Comparison of ENCODE assay signal across 8 cellular contexts in the genomic region with DNA sequence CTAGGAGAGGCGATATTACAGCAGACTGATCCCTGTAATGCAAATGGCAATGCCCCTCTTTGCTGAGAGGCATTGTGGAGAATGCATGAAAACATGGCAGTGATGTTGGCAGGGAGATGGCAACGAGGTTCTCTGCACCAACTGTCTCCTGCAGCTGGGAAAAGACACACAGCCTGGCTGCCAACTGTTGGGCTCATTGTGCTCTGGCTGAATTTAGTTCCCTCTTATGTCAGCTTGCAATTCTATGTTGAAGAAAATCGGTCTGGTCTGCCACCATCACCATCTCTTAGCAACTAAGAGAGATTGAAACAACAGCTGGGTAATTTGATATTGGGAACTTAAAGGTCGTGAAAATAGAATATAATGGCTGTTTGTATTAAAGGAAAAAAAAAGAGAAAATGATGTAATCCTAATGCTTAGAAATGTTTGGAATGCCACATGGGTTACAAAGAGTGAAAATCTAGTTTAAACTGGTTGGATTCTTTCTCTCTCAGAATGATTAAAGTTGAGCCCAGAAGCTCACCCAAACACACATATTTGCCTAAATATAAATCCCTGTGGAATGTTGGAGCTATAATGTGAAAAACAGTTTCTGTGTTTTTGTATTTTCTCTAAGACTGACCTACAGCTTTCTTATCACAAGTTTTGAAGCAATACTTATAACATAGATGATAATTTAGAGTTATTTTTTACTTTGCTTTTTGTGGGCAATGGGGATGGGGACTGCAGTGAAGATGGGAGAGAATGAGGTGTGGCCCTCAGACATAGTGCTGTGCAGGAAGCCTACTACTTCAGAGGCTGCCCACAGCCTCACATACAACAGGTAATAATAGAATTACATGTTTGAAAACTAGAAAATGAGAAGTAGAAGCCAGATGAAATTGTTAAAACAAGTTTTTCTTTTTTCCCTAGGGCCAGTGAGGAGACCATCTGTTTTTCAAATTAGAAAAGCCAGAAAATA.
A peak's percentile ranks its signal among the peaks of the same experiment; 100 is the strongest.
DNase-seq lines count a peak whose midpoint lies in the region; ATAC-seq, FAIRE-seq and TF ChIP-seq lines count a peak whose summit lies in the region.
"Had no signal": no experiment of that assay in that cellular context is flagged by ENCODE, and none has a peak within 500 bp of the region (broad histone marks: within the 10 kb centered on the region; RNA-seq: fewer than 3 reads in every experiment).

No MANE protein-coding gene starts in this region.

- H3K4me1 ChIP-seq in keratinocyte (ENCODE audit: control insufficient read depth, extremely low read depth, insufficient read depth, low read length) (peaks cover 71% of the 10 kb centered on the region), thyroid gland (peaks cover 11 to 18% of the 10 kb centered on the region in 2 donors), OCI-LY7 (ENCODE audit: insufficient read depth, low read length, poor library complexity, severe bottlenecking) (no peaks in the 10 kb centered on the region)

- DNase-seq in NCI-H1092 treated with DMSO at 0.1 percent for 48 hours (lab: John Stamatoyannopoulos, UW) (peak; percentile 70), astrocyte of the spinal cord (ENCODE audit: low read depth, low spot score) (peak; percentile 89), keratinocyte (ENCODE audit: low read depth, low spot score) (no peak), thyroid gland (peak in 1 of 2 donors; percentile 8), OCI-LY7 (ENCODE audit: low spot score) (no peak)
- no peak for DNase-seq in stimulated activated naive CD4-positive, alpha-beta T cell (lab: John Stamatoyannopoulos, UW)
- DNase-seq: naive B cell had no signal

- H2AFZ ChIP-seq in keratinocyte (ENCODE audit: control insufficient read depth, low read length) (peak overlapping the region; percentile 18), OCI-LY7 (ENCODE audit: low read length) (no peak overlapping the region)

- in situ Hi-C loops in astrocyte of the spinal cord (cut with HindIII; ENCODE audit: low sequenced_read_pairs): no loop called here

- H3K9me2 ChIP-seq in OCI-LY7 (ENCODE audit: insufficient read depth, low read length): no peaks in the 10 kb centered on the region

- intact Hi-C loops in thyroid gland (cut with DNase I): loop anchor here (10.0 kb wide), 1 partner anchor 398 kb away; a partner anchor contains a TSS
- intact Hi-C loops in OCI-LY7 (cut with micrococcal nuclease; ENCODE audit: unreplicated experiment): loop anchor here (10.0 kb wide), 1 partner anchor 548 kb away; no protein-coding TSS in a partner anchor

- peak overlapping the region; percentile 70 for H3K4me2 ChIP-seq in keratinocyte (ENCODE audit: control insufficient read depth, extremely low read depth, insufficient read depth, low read depth, low read length)
- no peak overlapping the region for H3K4me2 ChIP-seq in OCI-LY7 (ENCODE audit: low read length)

- 39 to 45% methylated on average over 4 of the region's 4 CpGs for WGBS in thyroid gland, 2 donors

- POLR2A ChIA-PET in OCI-LY7 (lab: Charles Lee): interaction anchor here (0.5 kb wide), 1 partner anchor 1244 kb away, joined by 3 read pairs; no protein-coding TSS in a partner anchor

- H3K9me3 ChIP-seq in keratinocyte (ENCODE audit: control insufficient read depth, low read depth, low read length): no peaks in the 10 kb centered on the region
- H3K9me3 ChIP-seq in thyroid gland: no peaks in the 10 kb centered on the region
- no peaks in the 10 kb centered on the region for H3K9me3 ChIP-seq in OCI-LY7 (ENCODE audit: low read length)

- H3K4me3 ChIP-seq in astrocyte of the spinal cord (ENCODE audit: low read depth, low read length) (no peak overlapping the region), keratinocyte (ENCODE audit: control insufficient read depth in 2 of 3, extremely low read depth in 1 of 3, insufficient read depth in 2 of 3, low read depth in 1 of 3, low read length in 3 of 3) (peak overlapping the region in 2 of 3 experiments; percentile 40 to 53), thyroid gland (replicated peaks in 1 of 3) (no peak overlapping the region), OCI-LY7 (ENCODE audit: low read depth, low read length, poor library complexity, severe bottlenecking) (no peak overlapping the region)

- H3K27me3 ChIP-seq in keratinocyte (ENCODE audit: control insufficient read depth, extremely low read depth, insufficient read depth, low read length) (no peaks in the 10 kb centered on the region), thyroid gland (no peaks in the 10 kb centered on the region)

- no peak for TF ChIP-seq POLR2A in thyroid gland (IDR thresholded peaks at IDR 0.05)

- H3K27ac ChIP-seq in keratinocyte (ENCODE audit: control insufficient read depth, insufficient read depth, low read length) (peak overlapping the region; percentile 95), thyroid gland (peak overlapping the region in 2 of 3 donors; percentile 15 to 19), OCI-LY7 (ENCODE audit: low read depth, low read length, poor library complexity, severe bottlenecking) (no peak overlapping the region)

- peak; percentile 51 for FAIRE-seq in keratinocyte (lab: Jason Lieb, UNC)

- H3K9me1 ChIP-seq in keratinocyte (ENCODE audit: control insufficient read depth, extremely low read depth, insufficient read depth, low read length): no peaks in the 10 kb centered on the region

- H3K79me2 ChIP-seq in keratinocyte (ENCODE audit: control insufficient read depth, insufficient read depth, low read length): no peaks in the 10 kb centered on the region
- no peaks in the 10 kb centered on the region for H3K79me2 ChIP-seq in OCI-LY7 (ENCODE audit: insufficient read depth, low read depth, low read length)

- CTCF ChIA-PET in OCI-LY7 (lab: Charles Lee; ENCODE audit: unreplicated experiment): no interaction called here

- H3K36me3 ChIP-seq in keratinocyte (ENCODE audit: control insufficient read depth in 2 of 2, extremely low read depth in 1 of 2, insufficient read depth in 2 of 2, low read length in 2 of 2) (no peaks in the 10 kb centered on the region), thyroid gland (no peaks in the 10 kb centered on the region), OCI-LY7 (ENCODE audit: insufficient read depth, low read length) (no peaks in the 10 kb centered on the region)

- no peaks in the 10 kb centered on the region for H4K20me1 ChIP-seq in keratinocyte (ENCODE audit: control insufficient read depth, extremely low read depth, insufficient read depth, low read length)
- H4K20me1 ChIP-seq in OCI-LY7 (ENCODE audit: insufficient read depth, low read length): no peaks in the 10 kb centered on the region

- no peak for ATAC-seq in HG03139 (IDR thresholded peaks at IDR 0.05; ENCODE audit: unreplicated experiment)

- peak overlapping the region; percentile 83 for H3K9ac ChIP-seq in keratinocyte (ENCODE audit: control insufficient read depth, extremely low read depth, insufficient read depth, low read length)

- TF ChIP-seq CTCF in astrocyte of the spinal cord (IDR thresholded peaks at IDR 0.05; ENCODE audit: low read depth, low read length) (no peak), keratinocyte (optimal IDR thresholded peaks at IDR 0.05 in 1 of 3, IDR thresholded peaks at IDR 0.05 in 1 of 3, conservative IDR thresholded peaks at IDR 0.05 in 1 of 3; ENCODE audit: extremely low read depth in 1 of 3, insufficient read depth in 2 of 3, low read length in 3 of 3) (no peak), thyroid gland (IDR thresholded peaks at IDR 0.05) (no peak), OCI-LY7 (conservative IDR thresholded peaks at IDR 0.05; ENCODE audit: low read length) (no peak)

- no TSS peak for BruUV-seq in OCI-LY7 (replicated peaks; lab: Mats Ljungman, UMichigan)

- dilution Hi-C loops in keratinocyte (cut with MboI; ENCODE audit: extremely low pct_ligation_motif_present, low sequenced_read_pairs): no loop called here

Comparison
In these comparisons a context has a peak if more than half of its experiments do, and no peak if none do; other contexts are left out.
1. DNase-seq: peak in NCI-H1092 treated with DMSO at 0.1 percent for 48 hours (single experiment) and astrocyte of the spinal cord (single experiment); none in keratinocyte (single experiment), stimulated activated naive CD4-positive, alpha-beta T cell (0 of 6) and OCI-LY7 (single experiment).
2. H3K4me3 ChIP-seq: peak in keratinocyte (2 of 3); none in astrocyte of the spinal cord (single experiment), thyroid gland (0 of 3) and OCI-LY7 (single experiment).